In the genomic region with DNA sequence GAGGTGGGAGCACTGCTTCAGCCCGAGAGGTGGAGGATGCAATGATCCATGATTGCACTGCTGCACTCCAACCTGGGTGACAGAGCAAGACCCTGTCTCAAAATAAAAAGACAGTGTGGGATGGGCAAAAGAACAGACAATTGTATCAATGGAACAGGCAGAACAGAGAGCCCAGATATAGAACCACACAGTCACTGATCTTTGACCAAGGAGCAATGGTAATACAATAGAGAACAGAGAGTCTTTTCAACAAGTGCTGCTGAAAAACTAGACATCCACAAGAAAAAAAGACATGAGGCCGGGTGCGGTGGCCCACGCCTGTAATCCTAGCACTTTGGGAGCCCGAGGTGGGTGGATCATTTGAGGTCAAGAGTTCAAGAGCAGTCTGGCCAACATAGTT, we compare ENCODE assay signal across 1 cellular context.
TF ChIP-seq lines count a peak whose summit lies in the region.

No MANE protein-coding gene starts in this region.

TF ChIP-seq in HepG2, 621 proteins besides CTCF, POLR2A, EP300 and RAD21:
- TF ChIP-seq SOX13 (IDR thresholded peaks at IDR 0.05) (no peak), SOX13 (CRISPR knock-in tag; conservative IDR thresholded peaks at IDR 0.05 in 1 of 2, IDR thresholded peaks at IDR 0.05 in 1 of 2) (peak in 1 of 2 experiments; percentile 24; a peak in 1 of 4 replicates), KDM4B (CRISPR knock-in tag; IDR thresholded peaks at IDR 0.05) (no peak), ZNF121 (CRISPR knock-in tag; IDR thresholded peaks at IDR 0.05) (peak; percentile 41), RXRA (CRISPR knock-in tag; IDR thresholded peaks at IDR 0.05) (peak; percentile 51; the same call in 1 of the 2 replicates), ZNF263 (CRISPR knock-in tag; IDR thresholded peaks at IDR 0.05) (peak; percentile 79), SOX5 (CRISPR knock-in tag; IDR thresholded peaks at IDR 0.05; ENCODE audit: borderline replicate concordance) (0 out of 2 replicates have a peak, but pooled peaks have one; percentile 11), ZNF577 (CRISPR knock-in tag; IDR thresholded peaks at IDR 0.05; ENCODE audit: borderline replicate concordance, low read depth) (no peak), ZBTB38 (CRISPR knock-in tag; IDR thresholded peaks at IDR 0.05) (no peak), SOX6 (IDR thresholded peaks at IDR 0.05) (no peak), SOX6 (CRISPR knock-in tag; IDR thresholded peaks at IDR 0.05) (peak; percentile 45; the same call in 1 of the 2 replicates), ZBTB20 (CRISPR knock-in tag; IDR thresholded peaks at IDR 0.05; ENCODE audit: borderline replicate concordance, low read depth) (no peak)
